In genomic region chr1:117606608-117607261, GRCh38 we compare ENCODE assay signal across 8 cellular contexts. TPM values are rescaled to one million over a fixed set of nuclear protein-coding genes. Genes with fewer than 3 reads are reported as not detected.
A peak's percentile ranks its signal among the peaks of the same experiment; 100 is the strongest.
DNase-seq lines count a peak whose midpoint lies in the region; ATAC-seq and TF ChIP-seq lines count a peak whose summit lies in the region.

No MANE protein-coding gene starts in this region.

- peak overlapping the region; percentile 67 for H2AFZ ChIP-seq in ACC112 (ENCODE audit: low read length, unreplicated experiment)

- no peaks in the 10 kb centered on the region for H3K4me1 ChIP-seq in ACC112 (ENCODE audit: control insufficient read depth, insufficient read depth, low read length, unreplicated experiment)
- H3K4me1 ChIP-seq in adrenal gland (replicated peaks in 1 of 2): peaks cover 0 to 17% of the 10 kb centered on the region in 2 donors
- peaks cover 17 to 64% (median 49%) of the 10 kb centered on the region in 6 donors for H3K4me1 ChIP-seq in spleen

- peaks cover 73% of the 10 kb centered on the region for H3K27me3 ChIP-seq in ACC112 (ENCODE audit: insufficient read depth, low read length)
- no peaks in the 10 kb centered on the region for H3K27me3 ChIP-seq in adrenal gland
- H3K27me3 ChIP-seq in spleen (replicated peaks in 1 of 7): no peaks in the 10 kb centered on the region

- intact Hi-C loops in adrenal gland (cut with DNase I): loop anchor here in 1 of 2 donors (5.0 kb wide), 1 partner anchor 151 kb away; no protein-coding TSS in a partner anchor
- intact Hi-C loops in spleen (cut with DNase I; ENCODE audit: low total_unique reads): loop anchor here (5.0 kb wide), 1 partner anchor 66 kb away; no protein-coding TSS in a partner anchor

- TF ChIP-seq POLR2A in adrenal gland (IDR thresholded peaks at IDR 0.05): peak in 1 of 2 donors; percentile 35
- TF ChIP-seq POLR2A in spleen (IDR thresholded peaks at IDR 0.05): peak in 1 of 3 donors; percentile 46

- H3K79me2 ChIP-seq in ACC112 (ENCODE audit: control insufficient read depth, insufficient read depth, low read length, unreplicated experiment): no peaks in the 10 kb centered on the region

- H3K36me3 ChIP-seq in ACC112 (ENCODE audit: insufficient read depth, low read length): no peaks in the 10 kb centered on the region
- no peaks in the 10 kb centered on the region for H3K36me3 ChIP-seq in adrenal gland (replicated peaks in 1 of 2)
- H3K36me3 ChIP-seq in spleen: peaks cover 0 to 6% (median 0%) of the 10 kb centered on the region in 6 donors

- DNase-seq in T follicular helper cell (ENCODE audit: low read depth) (peak; percentile 30), adrenal gland (peak; percentile 33 to 65 (median 48)), spleen (peak; percentile 92), 8988T (no peak), SIG-M5 treated with dmso at 0.1 percent for 504 hours (lab: John Stamatoyannopoulos, UW; ENCODE audit: unreplicated experiment) (no peak)

- TF ChIP-seq CTCF in adrenal gland (IDR thresholded peaks at IDR 0.05) (no peak), spleen (IDR thresholded peaks at IDR 0.05 in 8 of 11, conservative IDR thresholded peaks at IDR 0.05 in 3 of 11) (peak in 2 of 11 experiments; percentile 4 to 20)

- H3K9me3 ChIP-seq in adrenal gland (replicated peaks in 1 of 3) (no peaks in the 10 kb centered on the region), spleen (no peaks in the 10 kb centered on the region)

- H3K27ac ChIP-seq in ACC112 (ENCODE audit: low read depth, low read length): no peak overlapping the region
- peak overlapping the region in 4 of 5 donors; percentile 15 to 77 (median 66) for H3K27ac ChIP-seq in adrenal gland
- H3K27ac ChIP-seq in spleen: peak overlapping the region; percentile 75 to 96 (median 88)

- ATAC-seq in GM21447 (IDR thresholded peaks at IDR 0.05; ENCODE audit: unreplicated experiment): peak; percentile 23

- H3K4me3 ChIP-seq in ACC112 (ENCODE audit: low read depth, low read length): peak overlapping the region; percentile 90
- peak overlapping the region; percentile 45 to 93 (median 80) for H3K4me3 ChIP-seq in adrenal gland
- peak overlapping the region; percentile 56 for H3K4me3 ChIP-seq in iPS-11a (ENCODE audit: low read depth, low read length)
- H3K4me3 ChIP-seq in spleen: peak overlapping the region; percentile 56 to 93 (median 82)

- 1 to 3% (median 2%) methylated on average over 14 to 45 of the region's 45 CpGs for WGBS in adrenal gland, 4 donors
- WGBS in spleen, 5 donors: 2 to 4% (median 2%) methylated on average over 37 to 45 of the region's 45 CpGs

RNA-seq across cellular contexts. Expression of gene TENT5C, which starts 0.9 kb away (rescaled TPM):
- total RNA-seq in adrenal gland: 1 to 10 TPM; 1.5 to 8.5 (median 2.0) TPM
- 1 to 10 TPM in 1 of 3 donors, under 1 TPM in 2; 0.54 to 5.4 (median 0.72) TPM for polyA plus RNA-seq in adrenal gland
- 100 to 1,000 TPM in 1 of 7 donors, 10 to 100 TPM in 6; 32.0 to 181 (median 39.5) TPM for total RNA-seq in spleen
- polyA plus RNA-seq in spleen: 1 to 10 TPM; 5.6 to 8.1 (median 6.3) TPM

Comparison
In these comparisons a context has a peak if more than half of its experiments do, and no peak if none do; other contexts are left out.
1. DNase-seq: peak in T follicular helper cell (single experiment), adrenal gland (7 of 7) and spleen (single experiment); none in 8988T (single experiment) and SIG-M5 treated with dmso at 0.1 percent for 504 hours (single experiment).
2. Peak in every context shown above with its lines, with median percentiles within 50 percentile points of each other: H3K4me3 ChIP-seq.